ENCODE assay signal across 8 cellular contexts in genomic region chr2:27216416-27217137, GRCh38. TPM values are rescaled to one million over a fixed set of nuclear protein-coding genes. Genes with fewer than 3 reads are reported as not detected.
DNase-seq lines count a peak whose midpoint lies in the region; ATAC-seq and TF ChIP-seq lines count a peak whose summit lies in the region.

No MANE protein-coding gene starts in this region.

- H3K27me3 ChIP-seq in Peyer's patch (no peaks in the 10 kb centered on the region), esophagus (ENCODE audit: control insufficient read depth in 1 of 2, insufficient read depth in 2 of 2, low read length in 2 of 2) (no peaks in the 10 kb centered on the region), psoas muscle (ENCODE audit: insufficient read depth in 3 of 3, low read length in 2 of 3) (no peaks in the 10 kb centered on the region)

- DNase-seq in GM12864 (ENCODE audit: low read depth) (no peak), Peyer's patch (no peak), psoas muscle (no peak), NCI-H1436 (lab: John Stamatoyannopoulos, UW) (no peak), GF-D8 (lab: John Stamatoyannopoulos, UW) (no peak)
- no peak for DNase-seq in activated effector memory CD4-positive, alpha-beta T cell treated with Interleukin-2 at 50 U/mL for 16 hours

- WGBS in esophagus, 2 donors = 75 to 78% methylated on average over 13 of the region's 13 CpGs
- WGBS in psoas muscle, 3 donors = 82 to 91% (median 87%) methylated on average over 13 of the region's 13 CpGs

- peak overlapping the region; percentile 85 for H3K4me3 ChIP-seq in GM12864 (ENCODE audit: low read depth, low read length)
- peak overlapping the region; percentile 63 to 76 (median 64) for H3K4me3 ChIP-seq in Peyer's patch
- H3K4me3 ChIP-seq in esophagus (ENCODE audit: low read depth in 1 of 2, low read length in 2 of 2) = peak overlapping the region; percentile 61 to 63
- peak overlapping the region; percentile 80 for H3K4me3 ChIP-seq in psoas muscle

- H3K36me3 ChIP-seq in Peyer's patch (peaks cover 0 to 7% (median 0%) of the 10 kb centered on the region in 3 donors), esophagus (ENCODE audit: control insufficient read depth in 2 of 2, insufficient read depth in 2 of 2, low read length in 1 of 2) (peaks cover 0 to 3% of the 10 kb centered on the region in 2 donors), psoas muscle (ENCODE audit: insufficient read depth in 1 of 2, low read depth in 1 of 2) (peaks cover 5 to 75% of the 10 kb centered on the region in 2 donors)

- intact Hi-C loops in psoas muscle (cut with DNase I) = loop anchor here in 1 of 2 donors (5.0 kb wide), 1 partner anchor 61 kb away; the partner anchor contains the start of gene DNAJC5G

- ATAC-seq in psoas muscle (no peak), GM21529 (IDR thresholded peaks at IDR 0.05; ENCODE audit: unreplicated experiment) (no peak)

- H3K4me1 ChIP-seq in Peyer's patch = peaks cover 0 to 28% (median 11%) of the 10 kb centered on the region in 4 donors
- no peaks in the 10 kb centered on the region for H3K4me1 ChIP-seq in esophagus (ENCODE audit: control insufficient read depth in 2 of 2, insufficient read depth in 2 of 2, low read length in 1 of 2)
- H3K4me1 ChIP-seq in psoas muscle = peaks cover 22% of the 10 kb centered on the region

- no peaks in the 10 kb centered on the region for H3K9me3 ChIP-seq in Peyer's patch
- H3K9me3 ChIP-seq in esophagus (ENCODE audit: control insufficient read depth in 2 of 2, insufficient read depth in 1 of 2, low read depth in 1 of 2, low read length in 1 of 2) = no peaks in the 10 kb centered on the region
- H3K9me3 ChIP-seq in psoas muscle = no peaks in the 10 kb centered on the region

- no peak for TF ChIP-seq POLR2A in Peyer's patch (IDR thresholded peaks at IDR 0.05)

- TF ChIP-seq CTCF in GM12864 (IDR thresholded peaks at IDR 0.05; ENCODE audit: low read depth, low read length, missing control alignments) = no peak
- TF ChIP-seq CTCF in Peyer's patch (IDR thresholded peaks at IDR 0.05) = no peak
- no peak for TF ChIP-seq CTCF in psoas muscle (IDR thresholded peaks at IDR 0.05)

- H3K27ac ChIP-seq in Peyer's patch = peak overlapping the region; percentile 48 to 83 (median 54)
- peak overlapping the region in 1 of 2 donors; percentile 71 for H3K27ac ChIP-seq in esophagus (ENCODE audit: low read depth in 2 of 2, low read length in 1 of 2)
- peak overlapping the region; percentile 77 for H3K27ac ChIP-seq in psoas muscle

RNA-seq across cellular contexts. Expression of gene CAD, which starts 0.6 kb away (rescaled TPM):
- total RNA-seq in Peyer's patch (10 to 100 TPM; 21.2 to 42.9 (median 36.7) TPM), psoas muscle (1 to 10 TPM; 7.8 to 8.6 (median 8.2) TPM)
- polyA plus RNA-seq in esophagus (10 to 100 TPM; 16.8 to 18.3 TPM), psoas muscle (10 to 100 TPM in 1 of 3 donors, 1 to 10 TPM in 2; 5.9 to 13.6 (median 7.3) TPM)

RNA-seq across cellular contexts. Expression of gene SLC5A6, which starts 4.5 kb away (rescaled TPM):
- total RNA-seq in Peyer's patch = 10 to 100 TPM; 42.3 to 78.4 (median 65.8) TPM
- 10 to 100 TPM; 11.4 to 13.5 TPM for polyA plus RNA-seq in esophagus
- 10 to 100 TPM; 16.8 to 64.2 (median 21.1) TPM for total RNA-seq in psoas muscle
- polyA plus RNA-seq in psoas muscle = 10 to 100 TPM; 21.1 to 47.0 (median 24.9) TPM

RNA-seq across cellular contexts. Expression of gene ATRAID, which starts 4.7 kb away (rescaled TPM):
- total RNA-seq in Peyer's patch = 100 to 1,000 TPM in 2 of 4 donors, 10 to 100 TPM in 2; 88.3 to 121 (median 101) TPM
- polyA plus RNA-seq in esophagus = 10 to 100 TPM; 66.2 to 92.7 TPM
- total RNA-seq in psoas muscle = 100 to 1,000 TPM in 2 of 4 donors, 10 to 100 TPM in 2; 87.1 to 113 (median 98.2) TPM
- polyA plus RNA-seq in psoas muscle = 100 to 1,000 TPM in 2 of 3 donors, 10 to 100 TPM in 1; 89.3 to 188 (median 136) TPM

RNA-seq across cellular contexts. Expression of gene SLC30A3, which starts 46.3 kb away (rescaled TPM):
- total RNA-seq in Peyer's patch (under 1 TPM in 1 of 4 donors, not detected in 3; 0.35 TPM), psoas muscle (under 1 TPM in 3 of 4 donors, not detected in 1; 0.10 to 0.92 (median 0.34) TPM)
- polyA plus RNA-seq in esophagus (under 1 TPM; 0.08 to 0.09 TPM), psoas muscle (under 1 TPM; 0.03 to 0.16 (median 0.09) TPM)

RNA-seq across cellular contexts. Expression of gene DNAJC5G, which starts 58.7 kb away (rescaled TPM):
- total RNA-seq in Peyer's patch = 1 to 10 TPM in 1 of 4 donors, not detected in 3; 4.3 TPM
- polyA plus RNA-seq in esophagus = under 1 TPM; 0.05 to 0.14 TPM
- total RNA-seq in psoas muscle = not detected
- not detected for polyA plus RNA-seq in psoas muscle
